29 cellular contexts compared by ENCODE assay signal in genomic region chr1:186790101-186790500, GRCh38. TPM values are rescaled to one million over a fixed set of nuclear protein-coding genes. Genes with fewer than 3 reads are reported as not detected.
"Had no signal": no experiment of that assay in that cellular context is flagged by ENCODE, and none has a peak within 500 bp of the region (broad histone marks: within the 10 kb centered on the region; RNA-seq: fewer than 3 reads in every experiment).

No MANE protein-coding gene starts in this region.

- DNase-seq: activated B cell treated with CpG ODN at 0.5 μM for 24 hours; activated CD4-positive, alpha-beta T cell treated with anti-CD3 and anti-CD28 coated beads for 1 hour; activated CD4-positive, alpha-beta T cell treated with anti-CD3 and anti-CD28 coated beads, Interleukin-2, amount 10 ng/mL, durations not matched to agents 24 days and 14 days; activated CD4-positive, alpha-beta T cell treated with anti-CD3 and anti-CD28 coated beads, Interleukin-2, amount 50 U/mL, for 48 hours; activated effector memory CD4-positive, alpha-beta T cell treated with anti-CD3 and anti-CD28 coated beads, Interleukin-2, amount 50 U/mL, for 16 hours; activated naive CD4-positive, alpha-beta T cell treated with Interleukin-2 at 50 U/mL for 16 hours; activated T-cell treated with anti-CD3 and anti-CD28 coated beads, Interleukin-2, amount 50 U/mL, for 4 hours; anterior cingulate cortex; body of pancreas; NCI-H1092; NCI-H1417; NCI-H1694; NCI-H2029; NCI-H2107; NCI-H2171 treated with DMSO at 0.1 percent for 48 hours; NCI-H226; NCI-H526 treated with DMSO at 0.1 percent for 48 hours; NCI-H82; RPMI8226; T-cell; T-helper 2 cell; T1000 had no signal

- H3K27ac ChIP-seq: body of pancreas, SK-N-MC had no signal

- H3K9me3 Mint-ChIP-seq: activated B cell treated with CpG ODN at 0.5 μM for 24 hours; activated CD4-positive, alpha-beta T cell treated with anti-CD3 and anti-CD28 coated beads, Interleukin-2, amount 10 ng/mL, durations not matched to agents 24 days and 14 days; central memory CD8-positive, alpha-beta T cell had no signal

- FAIRE-seq: bronchial epithelial cell had no signal

- H3K27ac Mint-ChIP-seq: activated B cell treated with CpG ODN at 0.5 μM for 24 hours; activated CD4-positive, alpha-beta T cell treated with anti-CD3 and anti-CD28 coated beads, Interleukin-2, amount 10 ng/mL, durations not matched to agents 24 days and 14 days; activated naive CD8-positive, alpha-beta T cell; T-cell had no signal

- H3K9me3 ChIP-seq: body of pancreas had no signal

- H3K4me1 ChIP-seq: body of pancreas had no signal

- ATAC-seq: activated T-cell treated with anti-CD3 and anti-CD28 coated beads, Interleukin-2, amount 50 U/mL, for 4 hours; body of pancreas; Panc1; Right ventricle myocardium inferior; T-cell had no signal

- H3K4me3 ChIP-seq: body of pancreas, SK-N-MC had no signal

- H3K27me3 ChIP-seq: body of pancreas had no signal

- H3K36me3 Mint-ChIP-seq: activated naive CD8-positive, alpha-beta T cell; T-cell had no signal

RNA-seq across cellular contexts. Expression of gene PLA2G4A, which starts 38.6 kb away (rescaled TPM):
- total RNA-seq: activated B cell treated with CpG ODN at 0.5 μM for 24 hours, OCI-LY7 had no signal
